8 cellular contexts compared by ENCODE assay signal in genomic region chr19:42241279-42241678, GRCh38. TPM values are rescaled to one million over a fixed set of nuclear protein-coding genes. Genes with fewer than 3 reads are reported as not detected.
DNase-seq lines count a peak whose midpoint lies in the region; ATAC-seq and TF ChIP-seq lines count a peak whose summit lies in the region.

No MANE protein-coding gene starts in this region.

- ATAC-seq in naive thymus-derived CD8-positive, alpha-beta T cell = no peak

- peak overlapping the region; percentile 82 for H3K27ac ChIP-seq in KOPT-K1 (ENCODE audit: low read depth, low read length, poor library complexity, severe bottlenecking)

- no peak overlapping the region for H3K27ac Mint-ChIP-seq in dendritic cell treated with granulocyte-macrophage colony-stimulating factor and Interleukin-4, amounts not matched to agents 40 ng/mL and 50 ng/mL, for 4 days
- peak overlapping the region in 7 of 10 donors; percentile 55 to 93 (median 90) for H3K27ac Mint-ChIP-seq in naive thymus-derived CD8-positive, alpha-beta T cell

- intact Hi-C loops in dendritic cell treated with granulocyte-macrophage colony-stimulating factor and Interleukin-4, amounts not matched to agents 40 ng/mL and 50 ng/mL, for 4 days (cut with micrococcal nuclease) = no loop called here

- H3K4me1 Mint-ChIP-seq in dendritic cell treated with granulocyte-macrophage colony-stimulating factor and Interleukin-4, amounts not matched to agents 40 ng/mL and 50 ng/mL, for 4 days (ENCODE audit: low read depth) = peaks cover 51% of the 10 kb centered on the region
- H3K4me1 Mint-ChIP-seq in naive thymus-derived CD8-positive, alpha-beta T cell = peaks cover 21 to 60% (median 54%) of the 10 kb centered on the region in 4 donors

- no peaks in the 10 kb centered on the region for H3K27me3 Mint-ChIP-seq in dendritic cell treated with granulocyte-macrophage colony-stimulating factor and Interleukin-4, amounts not matched to agents 40 ng/mL and 50 ng/mL, for 4 days
- no peaks in the 10 kb centered on the region for H3K27me3 Mint-ChIP-seq in naive thymus-derived CD8-positive, alpha-beta T cell

- TF ChIP-seq CTCF in AG09309 (IDR thresholded peaks at IDR 0.05; ENCODE audit: control insufficient read depth, insufficient read depth, low read depth, low read length, missing control alignments) = no peak

- peaks cover 44% of the 10 kb centered on the region for H3K36me3 Mint-ChIP-seq in dendritic cell treated with granulocyte-macrophage colony-stimulating factor and Interleukin-4, amounts not matched to agents 40 ng/mL and 50 ng/mL, for 4 days (ENCODE audit: low read depth)
- peaks cover 0 to 23% (median 0%) of the 10 kb centered on the region in 3 donors for H3K36me3 Mint-ChIP-seq in naive thymus-derived CD8-positive, alpha-beta T cell

- H3K4me3 Mint-ChIP-seq in dendritic cell treated with granulocyte-macrophage colony-stimulating factor and Interleukin-4, amounts not matched to agents 40 ng/mL and 50 ng/mL, for 4 days = peak overlapping the region; percentile 80
- peak overlapping the region; percentile 80 to 92 (median 86) for H3K4me3 Mint-ChIP-seq in naive thymus-derived CD8-positive, alpha-beta T cell

- no peak for DNase-seq in AG09309 (ENCODE audit: low read depth)
- DNase-seq in naive thymus-derived CD8-positive, alpha-beta T cell = no peak
- no peak for DNase-seq in A172 (ENCODE audit: low spot score)
- DNase-seq in inferior parietal cortex (ENCODE audit: extremely low spot score) = no peak
- DNase-seq in Kasumi-1 (lab: John Stamatoyannopoulos, UW) = no peak
- no peak for DNase-seq in NCI-H1092 (lab: John Stamatoyannopoulos, UW)

- H3K4me3 ChIP-seq in AG09309 (ENCODE audit: control insufficient read depth, low read depth, low read length) = peak overlapping the region; percentile 68

- POLR2A ChIA-PET in naive thymus-derived CD8-positive, alpha-beta T cell (lab: Charles Lee) = interaction anchor here (0.6 to 3.8 kb wide), 9 partner anchors 9 to 61 kb away, joined by 3 to 29 read pairs (median 10); partner anchors contain the start of genes CIC, PAFAH1B3, PRR19 and ZNF526

- H3K36me3 ChIP-seq in KOPT-K1 (ENCODE audit: insufficient read depth, low read length) = peaks cover 31% of the 10 kb centered on the region

- H3K9me3 ChIP-seq in KOPT-K1 (ENCODE audit: insufficient read depth, low read length, poor library complexity, severe bottlenecking) = no peaks in the 10 kb centered on the region

- H3K9me3 Mint-ChIP-seq in dendritic cell treated with granulocyte-macrophage colony-stimulating factor and Interleukin-4, amounts not matched to agents 40 ng/mL and 50 ng/mL, for 4 days = no peaks in the 10 kb centered on the region
- H3K9me3 Mint-ChIP-seq in naive thymus-derived CD8-positive, alpha-beta T cell = no peaks in the 10 kb centered on the region

RNA-seq across cellular contexts. Expression of gene GSK3A, which starts 1.1 kb away (rescaled TPM):
- 10 to 100 TPM; 27.1 to 28.1 TPM for total RNA-seq in naive thymus-derived CD8-positive, alpha-beta T cell
- polyA plus RNA-seq in naive thymus-derived CD8-positive, alpha-beta T cell = 10 to 100 TPM in 2 of 3 donors, 1 to 10 TPM in 1; 9.9 to 19.3 (median 12.8) TPM
- total RNA-seq in A172 (2014; rRNA removed; shearing (Covaris generic)) = 25.7 and 34.0 TPM in 2 replicates

RNA-seq across cellular contexts. Expression of gene ERF, which starts 13.6 kb away (rescaled TPM):
- total RNA-seq in naive thymus-derived CD8-positive, alpha-beta T cell = 10 to 100 TPM; 41.0 to 47.3 TPM
- 1 to 10 TPM; 2.8 to 6.2 (median 4.6) TPM for polyA plus RNA-seq in naive thymus-derived CD8-positive, alpha-beta T cell
- 43.6 and 52.8 TPM in 2 replicates for total RNA-seq in A172 (2014; rRNA removed; shearing (Covaris generic))

RNA-seq across cellular contexts. Expression of gene ZNF526, which starts 21.2 kb away (rescaled TPM):
- total RNA-seq in naive thymus-derived CD8-positive, alpha-beta T cell = 10 to 100 TPM; 16.6 to 20.1 TPM
- 1 to 10 TPM; 3.9 to 8.1 (median 4.5) TPM for polyA plus RNA-seq in naive thymus-derived CD8-positive, alpha-beta T cell
- 12.6 and 20.6 TPM in 2 replicates for total RNA-seq in A172 (2014; rRNA removed; shearing (Covaris generic))

RNA-seq across cellular contexts. Expression of gene DEDD2, which starts 23.8 kb away (rescaled TPM):
- 10 to 100 TPM; 56.5 to 58.7 TPM for total RNA-seq in naive thymus-derived CD8-positive, alpha-beta T cell
- polyA plus RNA-seq in naive thymus-derived CD8-positive, alpha-beta T cell = 100 to 1,000 TPM; 117 to 149 (median 133) TPM
- 65.3 and 75.4 TPM in 2 replicates for total RNA-seq in A172 (2014; rRNA removed; shearing (Covaris generic))

RNA-seq across cellular contexts. Expression of gene CIC, which starts 27.8 kb away (rescaled TPM):
- 10 to 100 TPM; 84.7 to 87.4 TPM for total RNA-seq in naive thymus-derived CD8-positive, alpha-beta T cell
- 1 to 10 TPM in 2 of 3 donors, under 1 TPM in 1; 0.43 to 1.8 (median 1.3) TPM for polyA plus RNA-seq in naive thymus-derived CD8-positive, alpha-beta T cell
- 25.3 and 48.5 TPM in 2 replicates for total RNA-seq in A172 (2014; rRNA removed; shearing (Covaris generic))
